Comparison of ENCODE assay signal across 22 cellular contexts in the genomic region with DNA sequence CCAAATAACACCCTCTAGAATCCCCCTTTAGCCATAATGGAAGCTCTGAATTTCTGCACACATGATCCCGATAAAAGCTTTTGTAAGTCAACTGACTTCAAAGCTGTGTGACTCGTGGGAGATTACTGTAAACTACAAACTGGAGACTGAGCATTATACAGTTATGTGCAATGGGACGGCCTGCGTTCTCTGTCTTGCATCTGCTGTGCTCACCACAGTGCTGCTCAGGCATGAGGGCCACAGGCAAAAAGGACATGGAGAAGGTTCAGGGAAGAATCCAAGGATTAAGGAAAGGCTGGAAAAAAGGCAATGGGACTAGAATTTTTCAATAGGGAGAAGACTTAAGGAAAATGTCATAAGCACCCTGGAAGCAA.
"Had no signal": no experiment of that assay in that cellular context is flagged by ENCODE, and none has a peak within 500 bp of the region (broad histone marks: within the 10 kb centered on the region; RNA-seq: fewer than 3 reads in every experiment).

No MANE protein-coding gene starts in this region.

- H3K4me1 ChIP-seq: spleen, uterus had no signal

- ATAC-seq: activated CD4-positive, alpha-beta T cell treated with anti-CD3 and anti-CD28 coated beads for 36 hours; left lobe of liver; WTC11 had no signal

- H3K36me3 Mint-ChIP-seq: WTC11 had no signal

- FAIRE-seq: keratinocyte, TTC549 had no signal

- H3K27me3 ChIP-seq: dorsolateral prefrontal cortex, spleen, tibial artery, uterus had no signal

- H3K27ac ChIP-seq: dorsolateral prefrontal cortex, epithelial cell of prostate, spleen, tibial artery, uterus had no signal

- H3K9me3 Mint-ChIP-seq: activated naive CD8-positive, alpha-beta T cell treated with anti-CD3 and anti-CD28 coated beads for 36 hours; endodermal cell; naive B cell; T-helper 2 cell treated with Interferon-gamma antibody and Interleukin-4, amounts not matched to agents 5 μg/mL and 100 μg/mL, for 36 hours; WTC11 had no signal

- DNase-seq: activated CD4-positive, alpha-beta T cell treated with anti-CD3 and anti-CD28 coated beads for 36 hours; activated CD4-positive, alpha-beta T cell treated with anti-CD3 and anti-CD28 coated beads, Interleukin-2, amount 50 U/mL, for 48 hours; activated naive CD4-positive, alpha-beta T cell; activated naive CD8-positive, alpha-beta T cell treated with anti-CD3 and anti-CD28 coated beads for 36 hours; caudate nucleus; dorsolateral prefrontal cortex; endodermal cell; foreskin melanocyte; mammary epithelial cell; naive B cell; spleen; stimulated activated naive CD4-positive, alpha-beta T cell treated with Interleukin-2 at 50 U/mL for 16 hours; substantia nigra; tibial artery; uterus had no signal

- H3K4me1 Mint-ChIP-seq: activated CD4-positive, alpha-beta T cell treated with anti-CD3 and anti-CD28 coated beads for 36 hours; activated naive CD8-positive, alpha-beta T cell treated with anti-CD3 and anti-CD28 coated beads for 36 hours; naive B cell had no signal

- H3K9me3 ChIP-seq: spleen, tibial artery, uterus had no signal

- H3K27me3 Mint-ChIP-seq: activated CD4-positive, alpha-beta T cell treated with anti-CD3 and anti-CD28 coated beads for 36 hours; activated naive CD8-positive, alpha-beta T cell treated with anti-CD3 and anti-CD28 coated beads for 36 hours; brain; naive B cell had no signal

- H3K4me3 Mint-ChIP-seq: activated CD4-positive, alpha-beta T cell treated with anti-CD3 and anti-CD28 coated beads for 36 hours; activated naive CD8-positive, alpha-beta T cell treated with anti-CD3 and anti-CD28 coated beads for 36 hours; endodermal cell; naive B cell; T-helper 2 cell treated with Interferon-gamma antibody and Interleukin-4, amounts not matched to agents 5 μg/mL and 100 μg/mL, for 36 hours; WTC11 had no signal

- H3K4me3 ChIP-seq: dorsolateral prefrontal cortex, spleen, tibial artery, uterus had no signal

- H3K36me3 ChIP-seq: tibial artery, uterus had no signal

- H3K27ac Mint-ChIP-seq: activated CD4-positive, alpha-beta T cell treated with anti-CD3 and anti-CD28 coated beads for 36 hours; activated naive CD8-positive, alpha-beta T cell treated with anti-CD3 and anti-CD28 coated beads for 36 hours; endodermal cell; T-helper 2 cell treated with Interferon-gamma antibody and Interleukin-4, amounts not matched to agents 5 μg/mL and 100 μg/mL, for 36 hours; WTC11 had no signal
